In the genomic region with DNA sequence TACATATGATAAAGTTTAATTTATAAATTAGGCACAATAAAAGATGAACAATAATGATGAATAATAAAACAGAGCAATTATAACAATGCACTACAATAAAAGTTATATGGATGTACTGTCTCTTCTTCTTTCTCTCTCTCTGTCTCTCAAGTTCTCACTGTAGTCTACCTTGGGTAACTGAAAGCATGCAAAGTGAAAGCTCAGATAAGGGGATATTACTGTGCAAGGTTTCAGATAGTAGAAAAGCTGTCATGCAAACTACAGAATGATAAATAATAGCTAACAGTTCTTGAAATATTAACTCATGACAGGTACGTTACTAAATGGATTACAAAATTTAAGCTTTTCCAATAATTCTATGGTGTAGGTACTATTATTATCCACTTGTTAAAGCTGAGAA, we compare ENCODE assay signal across 13 cellular contexts.
DNase-seq lines count a peak whose midpoint lies in the region; ATAC-seq and TF ChIP-seq lines count a peak whose summit lies in the region.
"Had no signal": no experiment of that assay in that cellular context is flagged by ENCODE, and none has a peak within 500 bp of the region (broad histone marks: within the 10 kb centered on the region; RNA-seq: fewer than 3 reads in every experiment).

No MANE protein-coding gene starts in this region.

- DNase-seq in left ventricle myocardium superior (no peak), foreskin fibroblast (no peak), colonic mucosa (no peak)
- DNase-seq: activated gamma-delta T cell treated with Interleukin-2 at 50 U/mL for 16 hours, aorta, MG63, NCI-H82 had no signal

- no peaks in the 10 kb centered on the region for H3K36me3 ChIP-seq in colonic mucosa
- H3K36me3 ChIP-seq: MG63 had no signal

- no peaks in the 10 kb centered on the region for H3K27me3 ChIP-seq in colonic mucosa
- H3K27me3 ChIP-seq: MG63 had no signal

- no peaks in the 10 kb centered on the region for H3K9me3 ChIP-seq in colonic mucosa

- ATAC-seq in GM18499 (IDR thresholded peaks at IDR 0.05; ENCODE audit: insufficient read depth, unreplicated experiment) = peak; percentile 65
- ATAC-seq in GM19397 (IDR thresholded peaks at IDR 0.05; ENCODE audit: unreplicated experiment) = peak; percentile 82
- peak; percentile 90 for ATAC-seq in HG02642 (IDR thresholded peaks at IDR 0.05; ENCODE audit: poor library complexity, unreplicated experiment)
- peak; percentile 87 for ATAC-seq in HG03175 (IDR thresholded peaks at IDR 0.05; ENCODE audit: unreplicated experiment)
- ATAC-seq in GM18519 (IDR thresholded peaks at IDR 0.05; ENCODE audit: low FRiP score, unreplicated experiment) = no peak
- no peak for ATAC-seq in left ventricle myocardium superior

- H3K9ac ChIP-seq in colonic mucosa (ENCODE audit: low read depth in 2 of 2, low read length in 2 of 2) = no peak overlapping the region

- H3K4me1 ChIP-seq in colonic mucosa = no peaks in the 10 kb centered on the region

- H3K4me3 ChIP-seq in foreskin fibroblast (ENCODE audit: low read depth in 1 of 2, low read length in 2 of 2) = no peak overlapping the region
- H3K4me3 ChIP-seq in colonic mucosa = no peak overlapping the region
- H3K4me3 ChIP-seq: MG63 had no signal

- no peak overlapping the region for H3K27ac ChIP-seq in colonic mucosa
- H3K27ac ChIP-seq: VCaP had no signal

- TF ChIP-seq CTCF in foreskin fibroblast (IDR thresholded peaks at IDR 0.05; ENCODE audit: low read depth, low read length) = no peak
- TF ChIP-seq CTCF in colonic mucosa (IDR thresholded peaks at IDR 0.05) = no peak

- intact Hi-C loops in left ventricle myocardium superior (cut with micrococcal nuclease) (no loop called here), colonic mucosa (cut with DNase I) (no loop called here)

Comparison
In these comparisons a context has a peak if more than half of its experiments do, and no peak if none do; other contexts are left out.
1. ATAC-seq: peak in GM18499 (single experiment), GM19397 (single experiment), HG02642 (single experiment) and HG03175 (single experiment); none in GM18519 (single experiment) and left ventricle myocardium superior (single experiment).